In the genomic region with DNA sequence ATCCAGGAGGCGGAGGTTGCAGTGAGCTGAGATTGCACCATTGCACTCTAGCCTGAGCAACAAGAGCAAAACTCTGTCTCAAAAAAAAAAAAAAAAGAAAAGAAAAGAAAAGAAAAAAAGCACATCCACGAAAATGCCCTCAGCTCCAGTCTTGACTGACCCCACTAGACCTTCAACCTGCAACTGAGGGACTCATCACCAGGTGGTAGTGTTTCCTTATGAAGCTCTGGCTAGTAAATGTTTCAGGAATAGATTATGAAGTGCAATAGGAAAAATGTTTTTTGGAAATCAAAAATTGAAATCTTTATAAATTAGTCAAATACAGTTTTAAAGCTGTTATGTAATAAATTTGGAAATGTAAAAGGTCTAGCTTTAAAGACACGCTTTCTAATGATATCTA, we compare ENCODE assay signal across 12 cellular contexts. TPM values are rescaled to one million over a fixed set of nuclear protein-coding genes. Genes with fewer than 3 reads are reported as not detected.
A peak's percentile ranks its signal among the peaks of the same experiment; 100 is the strongest.
DNase-seq lines count a peak whose midpoint lies in the region; ATAC-seq and TF ChIP-seq lines count a peak whose summit lies in the region.
"Had no signal": no experiment of that assay in that cellular context is flagged by ENCODE, and none has a peak within 500 bp of the region (broad histone marks: within the 10 kb centered on the region; RNA-seq: fewer than 3 reads in every experiment).

No MANE protein-coding gene starts in this region.

- H3K9me3 ChIP-seq in WERI-Rb-1 (ENCODE audit: severe bottlenecking) (no peaks in the 10 kb centered on the region), liver (ENCODE audit: control insufficient read depth in 4 of 4, low read length in 3 of 4) (no peaks in the 10 kb centered on the region), T-helper 17 cell (ENCODE audit: control insufficient read depth, low read length, poor library complexity, severe bottlenecking) (no peaks in the 10 kb centered on the region)
- H3K9me3 ChIP-seq: ovary, testis had no signal

- ATAC-seq in T-helper 17 cell (no peak), HG02642 (IDR thresholded peaks at IDR 0.05; ENCODE audit: poor library complexity, unreplicated experiment) (no peak)

- no peak overlapping the region for H3K4me3 Mint-ChIP-seq in HFFc6
- no peak overlapping the region for H3K4me3 Mint-ChIP-seq in T-helper 17 cell

- H3K4me1 ChIP-seq in liver (ENCODE audit: control insufficient read depth in 4 of 4, insufficient read depth in 4 of 4, low read length in 3 of 4) = no peaks in the 10 kb centered on the region
- H3K4me1 ChIP-seq: testis had no signal

- DNase-seq in HFFc6 (no peak), WERI-Rb-1 (no peak), T-helper 17 cell (no peak), NCI-H345 (lab: John Stamatoyannopoulos, UW) (no peak), T-helper 2 cell (no peak)
- DNase-seq: kidney glomerular epithelial cell, NCI-H2171, ovary, testis had no signal

- H3K4me1 Mint-ChIP-seq in HFFc6 (ENCODE audit: low read depth) (no peaks in the 10 kb centered on the region), T-helper 17 cell (no peaks in the 10 kb centered on the region)

- H3K36me3 Mint-ChIP-seq in HFFc6 (ENCODE audit: low read depth) = no peaks in the 10 kb centered on the region
- peaks cover 5% of the 10 kb centered on the region for H3K36me3 Mint-ChIP-seq in T-helper 17 cell (ENCODE audit: low read depth)

- no peaks in the 10 kb centered on the region for H3K36me3 ChIP-seq in WERI-Rb-1
- no peaks in the 10 kb centered on the region for H3K36me3 ChIP-seq in liver (ENCODE audit: control insufficient read depth in 4 of 4, insufficient read depth in 3 of 4, low read depth in 1 of 4, low read length in 3 of 4)
- H3K36me3 ChIP-seq: ovary had no signal

- H3K27ac Mint-ChIP-seq in HFFc6 = no peak overlapping the region
- no peak overlapping the region for H3K27ac Mint-ChIP-seq in T-helper 17 cell

- WGBS in liver = 67% methylated on average over 3 of the region's 3 CpGs

- H3K27me3 Mint-ChIP-seq in HFFc6 (ENCODE audit: insufficient read depth) (peaks cover 37% of the 10 kb centered on the region), T-helper 17 cell (peaks cover 59% of the 10 kb centered on the region)

- peak; percentile 59 to 62 for TF ChIP-seq RAD21 in liver (IDR thresholded peaks at IDR 0.05)

- H3K4me3 ChIP-seq in WERI-Rb-1 (ENCODE audit: low read depth, low read length) = no peak overlapping the region
- H3K4me3 ChIP-seq in liver (ENCODE audit: low read depth in 1 of 3, low read length in 3 of 3) = no peak overlapping the region
- H3K4me3 ChIP-seq: ovary, testis had no signal

- no peak overlapping the region for H3K9ac ChIP-seq in liver (ENCODE audit: low read depth in 1 of 2, low read length in 2 of 2)

- TF ChIP-seq CTCF in C4-2B (conservative IDR thresholded peaks at IDR 0.05) = peak; percentile 63
- peak; percentile 40 for TF ChIP-seq CTCF in HFFc6 (IDR thresholded peaks at IDR 0.05)
- TF ChIP-seq CTCF in WERI-Rb-1 (IDR thresholded peaks at IDR 0.05; ENCODE audit: low read depth, low read length) = peak; percentile 53
- peak; percentile 31 for TF ChIP-seq CTCF in liver (IDR thresholded peaks at IDR 0.05; ENCODE audit: low read depth, low read length, missing input control)

- no peaks in the 10 kb centered on the region for H3K27me3 ChIP-seq in WERI-Rb-1 (ENCODE audit: insufficient read depth, low read depth, severe bottlenecking)
- H3K27me3 ChIP-seq in liver (ENCODE audit: control insufficient read depth in 4 of 4, insufficient read depth in 4 of 4, low read length in 3 of 4) = peaks cover 0 to 3% (median under 1%) of the 10 kb centered on the region in 4 donors
- H3K27me3 ChIP-seq: ovary, testis had no signal

- H3K27ac ChIP-seq in C4-2B (no peak overlapping the region), WERI-Rb-1 (no peak overlapping the region), liver (ENCODE audit: low read depth in 1 of 2, low read length in 2 of 2) (no peak overlapping the region)
- H3K27ac ChIP-seq: ovary, testis had no signal

- H3K9me3 Mint-ChIP-seq in HFFc6 = no peaks in the 10 kb centered on the region

TF ChIP-seq in liver, 16 proteins besides CTCF, POLR2A, EP300 and RAD21:
- no peak for TF ChIP-seq NR2F2 (IDR thresholded peaks at IDR 0.05)
- no peak for TF ChIP-seq HNF4G (IDR thresholded peaks at IDR 0.05)
- TF ChIP-seq, protein P1, sequence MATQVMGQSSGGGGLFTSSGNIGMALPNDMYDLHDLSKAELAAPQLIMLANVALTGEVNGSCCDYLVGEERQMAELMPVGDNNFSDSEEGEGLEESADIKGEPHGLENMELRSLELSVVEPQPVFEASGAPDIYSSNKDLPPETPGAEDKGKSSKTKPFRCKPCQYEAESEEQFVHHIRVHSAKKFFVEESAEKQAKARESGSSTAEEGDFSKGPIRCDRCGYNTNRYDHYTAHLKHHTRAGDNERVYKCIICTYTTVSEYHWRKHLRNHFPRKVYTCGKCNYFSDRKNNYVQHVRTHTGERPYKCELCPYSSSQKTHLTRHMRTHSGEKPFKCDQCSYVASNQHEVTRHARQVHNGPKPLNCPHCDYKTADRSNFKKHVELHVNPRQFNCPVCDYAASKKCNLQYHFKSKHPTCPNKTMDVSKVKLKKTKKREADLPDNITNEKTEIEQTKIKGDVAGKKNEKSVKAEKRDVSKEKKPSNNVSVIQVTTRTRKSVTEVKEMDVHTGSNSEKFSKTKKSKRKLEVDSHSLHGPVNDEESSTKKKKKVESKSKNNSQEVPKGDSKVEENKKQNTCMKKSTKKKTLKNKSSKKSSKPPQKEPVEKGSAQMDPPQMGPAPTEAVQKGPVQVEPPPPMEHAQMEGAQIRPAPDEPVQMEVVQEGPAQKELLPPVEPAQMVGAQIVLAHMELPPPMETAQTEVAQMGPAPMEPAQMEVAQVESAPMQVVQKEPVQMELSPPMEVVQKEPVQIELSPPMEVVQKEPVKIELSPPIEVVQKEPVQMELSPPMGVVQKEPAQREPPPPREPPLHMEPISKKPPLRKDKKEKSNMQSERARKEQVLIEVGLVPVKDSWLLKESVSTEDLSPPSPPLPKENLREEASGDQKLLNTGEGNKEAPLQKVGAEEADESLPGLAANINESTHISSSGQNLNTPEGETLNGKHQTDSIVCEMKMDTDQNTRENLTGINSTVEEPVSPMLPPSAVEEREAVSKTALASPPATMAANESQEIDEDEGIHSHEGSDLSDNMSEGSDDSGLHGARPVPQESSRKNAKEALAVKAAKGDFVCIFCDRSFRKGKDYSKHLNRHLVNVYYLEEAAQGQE (IDR thresholded peaks at IDR 0.05) = no peak
- no peak for TF ChIP-seq TAF1 (conservative IDR thresholded peaks at IDR 0.05)
- no peak for TF ChIP-seq YY1 (IDR thresholded peaks at IDR 0.05)
- TF ChIP-seq JUND (IDR thresholded peaks at IDR 0.05) = no peak
- no peak for TF ChIP-seq FOXA1 (IDR thresholded peaks at IDR 0.05)
- TF ChIP-seq EGR1 (IDR thresholded peaks at IDR 0.05; ENCODE audit: low read depth in 2 of 2) = no peak
- TF ChIP-seq, protein P2, sequence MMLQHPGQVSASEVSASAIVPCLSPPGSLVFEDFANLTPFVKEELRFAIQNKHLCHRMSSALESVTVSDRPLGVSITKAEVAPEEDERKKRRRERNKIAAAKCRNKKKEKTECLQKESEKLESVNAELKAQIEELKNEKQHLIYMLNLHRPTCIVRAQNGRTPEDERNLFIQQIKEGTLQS (IDR thresholded peaks at IDR 0.05) = no peak
- TF ChIP-seq, protein P3, sequence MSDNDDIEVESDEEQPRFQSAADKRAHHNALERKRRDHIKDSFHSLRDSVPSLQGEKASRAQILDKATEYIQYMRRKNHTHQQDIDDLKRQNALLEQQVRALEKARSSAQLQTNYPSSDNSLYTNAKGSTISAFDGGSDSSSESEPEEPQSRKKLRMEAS (IDR thresholded peaks at IDR 0.05) = no peak
- TF ChIP-seq RXRA (IDR thresholded peaks at IDR 0.05) = no peak
- TF ChIP-seq, protein P4, sequence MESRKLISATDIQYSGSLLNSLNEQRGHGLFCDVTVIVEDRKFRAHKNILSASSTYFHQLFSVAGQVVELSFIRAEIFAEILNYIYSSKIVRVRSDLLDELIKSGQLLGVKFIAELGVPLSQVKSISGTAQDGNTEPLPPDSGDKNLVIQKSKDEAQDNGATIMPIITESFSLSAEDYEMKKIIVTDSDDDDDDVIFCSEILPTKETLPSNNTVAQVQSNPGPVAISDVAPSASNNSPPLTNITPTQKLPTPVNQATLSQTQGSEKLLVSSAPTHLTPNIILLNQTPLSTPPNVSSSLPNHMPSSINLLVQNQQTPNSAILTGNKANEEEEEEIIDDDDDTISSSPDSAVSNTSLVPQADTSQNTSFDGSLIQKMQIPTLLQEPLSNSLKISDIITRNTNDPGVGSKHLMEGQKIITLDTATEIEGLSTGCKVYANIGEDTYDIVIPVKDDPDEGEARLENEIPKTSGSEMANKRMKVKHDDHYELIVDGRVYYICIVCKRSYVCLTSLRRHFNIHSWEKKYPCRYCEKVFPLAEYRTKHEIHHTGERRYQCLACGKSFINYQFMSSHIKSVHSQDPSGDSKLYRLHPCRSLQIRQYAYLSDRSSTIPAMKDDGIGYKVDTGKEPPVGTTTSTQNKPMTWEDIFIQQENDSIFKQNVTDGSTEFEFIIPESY (IDR thresholded peaks at IDR 0.05) = no peak
- TF ChIP-seq GABPA (IDR thresholded peaks at IDR 0.05 in 1 of 2, conservative IDR thresholded peaks at IDR 0.05 in 1 of 2) = no peak
- TF ChIP-seq SP1 (IDR thresholded peaks at IDR 0.05) = no peak
- TF ChIP-seq HNF4A (conservative IDR thresholded peaks at IDR 0.05) = no peak
- TF ChIP-seq FOXA2 (IDR thresholded peaks at IDR 0.05) = no peak

RNA-seq across cellular contexts. Expression of a gene that starts 22.4 kb away (rescaled TPM):
- total RNA-seq in HFFc6 (2021; fragmentation: NEBNext Ultra II Directional; extraction: Animal tissue kit (Norgen Biotek cat#: 25700)) = under 1 TPM; 0.08 to 0.45 (median 0.24) TPM
- total RNA-seq in liver (under 1 TPM; 0.08 to 0.19 TPM), T-helper 17 cell (not detected)
- polyA plus RNA-seq in liver = under 1 TPM in 1 of 2 donors, not detected in 1; 0.06 TPM
